In the genomic region with DNA sequence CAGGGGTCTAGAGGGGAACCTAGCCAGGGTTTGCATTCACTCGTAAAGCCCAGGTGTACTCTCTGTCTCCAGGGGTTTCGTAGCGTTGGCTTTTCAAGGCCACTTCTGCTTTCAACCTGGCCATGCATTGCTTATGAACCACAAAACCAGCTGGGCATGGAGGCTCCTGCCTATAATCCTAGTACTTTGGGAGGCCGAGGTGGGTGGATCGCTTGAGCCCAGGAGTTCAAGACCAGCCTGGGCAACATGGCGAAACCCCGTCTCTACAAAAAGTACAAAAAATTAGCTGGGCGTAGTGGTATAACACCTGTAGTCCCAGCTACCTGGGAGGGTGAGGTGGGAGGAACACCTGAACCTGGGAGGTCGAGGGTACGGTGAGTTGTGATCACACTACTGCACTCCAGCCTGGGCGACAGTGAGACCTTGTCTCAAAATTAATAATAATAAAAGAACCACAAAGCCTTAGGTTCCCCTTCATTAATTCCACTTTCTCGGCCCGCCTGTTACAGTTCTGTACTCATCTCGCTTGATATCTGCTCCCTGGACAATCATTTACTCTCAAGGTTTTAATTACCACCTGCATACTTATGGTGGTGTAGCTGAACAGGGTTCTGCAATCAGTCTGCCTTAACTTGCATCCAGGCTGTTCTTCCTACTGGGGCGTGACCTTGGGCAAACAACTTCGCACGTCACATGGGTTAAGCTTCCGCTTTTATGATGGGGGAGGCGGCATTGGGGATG, we compare ENCODE assay signal across 12 cellular contexts.
DNase-seq lines count a peak whose midpoint lies in the region; ATAC-seq lines count a peak whose summit lies in the region.
"Had no signal": no experiment of that assay in that cellular context is flagged by ENCODE, and none has a peak within 500 bp of the region (broad histone marks: within the 10 kb centered on the region; RNA-seq: fewer than 3 reads in every experiment).

No MANE protein-coding gene starts in this region.

- peak overlapping the region in 1 of 2 donors; percentile 84 for H3K27ac Mint-ChIP-seq in effector memory CD8-positive, alpha-beta T cell

- in situ Hi-C loops in KBM-7 (cut with MboI; ENCODE audit: low pct_unique_long_range_greater_than_20kb, low sequenced_read_pairs): no loop called here

- H3K4me1 Mint-ChIP-seq in effector memory CD8-positive, alpha-beta T cell (ENCODE audit: low read depth in 2 of 2): peaks cover 8 to 9% of the 10 kb centered on the region in 2 donors

- H3K36me3 Mint-ChIP-seq in effector memory CD8-positive, alpha-beta T cell (ENCODE audit: insufficient read depth): peaks cover 5% of the 10 kb centered on the region

- H3K4me3 ChIP-seq in GM08714 (ENCODE audit: low read length): peak overlapping the region; percentile 51; the same call in 1 of the 2 replicates
- H3K4me3 ChIP-seq: esophagus squamous epithelium had no signal

- ATAC-seq in GM19468 (IDR thresholded peaks at IDR 0.05; ENCODE audit: extremely low read depth, unreplicated experiment) (peak; percentile 37), HG03342 (IDR thresholded peaks at IDR 0.05; ENCODE audit: unreplicated experiment) (peak; percentile 64)
- peak; percentile 54 for ATAC-seq in effector memory CD8-positive, alpha-beta T cell (replicated peaks)
- ATAC-seq: activated naive CD4-positive, alpha-beta T cell treated with anti-CD3 and anti-CD28 coated beads, Interleukin-2, amount 50 U/mL, for 72 hours had no signal

- no peak overlapping the region for H3K4me3 Mint-ChIP-seq in effector memory CD8-positive, alpha-beta T cell

- no peaks in the 10 kb centered on the region for H3K27me3 Mint-ChIP-seq in effector memory CD8-positive, alpha-beta T cell

- no peaks in the 10 kb centered on the region for H3K9me3 Mint-ChIP-seq in effector memory CD8-positive, alpha-beta T cell
- H3K9me3 Mint-ChIP-seq: activated naive CD4-positive, alpha-beta T cell treated with anti-CD3 and anti-CD28 coated beads, Interleukin-2, amount 50 U/mL, for 72 hours had no signal

- no peak for DNase-seq in effector memory CD8-positive, alpha-beta T cell
- DNase-seq in nucleus accumbens (lab: John Stamatoyannopoulos, UW) (no peak), KBM-7 (no peak), iPS-NIHi11 (ENCODE audit: low spot score) (no peak), islet precursor cell (no peak)
- DNase-seq: DMS153, esophagus squamous epithelium, SHP77 had no signal
